In the genomic region with DNA sequence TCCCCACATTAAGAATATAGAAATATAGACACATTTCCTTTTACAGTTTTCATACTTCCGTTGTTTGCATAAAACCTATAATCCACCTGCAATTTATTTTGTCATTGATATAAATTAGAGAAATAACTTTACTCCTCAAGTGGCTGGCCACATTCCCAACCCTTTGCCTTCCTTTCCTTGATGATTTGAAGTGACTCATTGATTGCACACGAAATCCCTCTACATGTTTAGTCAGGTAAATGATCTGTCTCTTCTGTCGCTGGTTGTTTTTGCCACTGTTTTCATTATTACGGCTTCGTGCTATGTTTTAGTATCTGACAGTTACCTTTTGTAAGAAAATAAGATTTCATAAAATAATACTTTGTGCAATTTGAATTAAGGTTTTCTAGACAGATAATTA, we compare ENCODE assay signal across 13 cellular contexts.
DNase-seq lines count a peak whose midpoint lies in the region; ATAC-seq and TF ChIP-seq lines count a peak whose summit lies in the region.
"Had no signal": no experiment of that assay in that cellular context is flagged by ENCODE, and none has a peak within 500 bp of the region (broad histone marks: within the 10 kb centered on the region; RNA-seq: fewer than 3 reads in every experiment).

No MANE protein-coding gene starts in this region.

- H2BK5ac ChIP-seq in IMR-90 (ENCODE audit: low read depth, low read length, poor library complexity, severe bottlenecking) = no peak overlapping the region

- no peak overlapping the region for H4K91ac ChIP-seq in IMR-90 (ENCODE audit: insufficient read depth, low read depth, low read length)

- dilution Hi-C loops in IMR-90 (cut with HindIII; ENCODE audit: low sequenced_read_pairs, unreplicated experiment) = no loop called here

- in situ Hi-C loops in IMR-90 (cut with MboI; ENCODE audit: low sequenced_read_pairs) = no loop called here

- H3K14ac ChIP-seq in IMR-90 (replicated peaks; ENCODE audit: low read depth, low read length) = no peak overlapping the region

- POLR2A ChIA-PET in IMR-90 (lab: Charles Lee; ENCODE audit: unreplicated experiment) = no interaction called here

- TF ChIP-seq CTCF in IMR-90 (conservative IDR thresholded peaks at IDR 0.05; ENCODE audit: low read depth, low read length) = no peak
- TF ChIP-seq CTCF in esophagus squamous epithelium (IDR thresholded peaks at IDR 0.05) = no peak
- no peak for TF ChIP-seq CTCF in vagina (IDR thresholded peaks at IDR 0.05)

- no peak overlapping the region for H4K5ac ChIP-seq in IMR-90 (ENCODE audit: low read depth, low read length)

- H3K56ac ChIP-seq in IMR-90 (ENCODE audit: extremely low read depth, insufficient read depth, low read length) = no peak overlapping the region

- no CpG with 5 or more reads among the region's 5 CpGs for WGBS in IMR-90 (ENCODE audit: extremely low coverage in 2 of 2, insufficient read length in 1 of 2), 2 experiments
- 34 to 37% methylated on average over 5 of the region's 5 CpGs for WGBS in esophagus squamous epithelium, 2 donors

- H3K4me1 ChIP-seq in IMR-90 (ENCODE audit: control insufficient read depth, insufficient read depth, low read length) (no peaks in the 10 kb centered on the region), esophagus squamous epithelium (peaks cover 0 to 46% (median 0%) of the 10 kb centered on the region in 3 donors), vagina (peaks cover 7% of the 10 kb centered on the region)
- H3K4me1 ChIP-seq: Caco-2, Peyer's patch had no signal

- DNase-seq in IMR-90 (peak; percentile 28), astrocyte of the hippocampus (ENCODE audit: low read depth, low spot score) (peak; percentile 38), esophagus squamous epithelium (lab: John Stamatoyannopoulos, UW) (no peak), vagina (ENCODE audit: extremely low spot score in 2 of 2) (no peak), erythroblast (lab: John Stamatoyannopoulos, UW) (no peak)
- DNase-seq: ACHN, Caco-2, H7, NCI-H2171, Peyer's patch, SIG-M5 had no signal

- no peak for TF ChIP-seq RAD21 in IMR-90 (IDR thresholded peaks at IDR 0.05; ENCODE audit: low read length)

- no peak overlapping the region for H2BK120ac ChIP-seq in IMR-90 (ENCODE audit: low read depth, low read length)

- ATAC-seq in IMR-90 (ENCODE audit: low read depth) (no peak), HG03520 (IDR thresholded peaks at IDR 0.05; ENCODE audit: unreplicated experiment) (no peak), HG03432 (IDR thresholded peaks at IDR 0.05; ENCODE audit: unreplicated experiment) (no peak)

- H3K36me3 ChIP-seq in IMR-90 (ENCODE audit: control insufficient read depth, insufficient read depth, low read length) (0 out of 2 replicates have a peak, but pooled peaks cover 1% of the 10 kb centered on the region), esophagus squamous epithelium (no peaks in the 10 kb centered on the region), vagina (no peaks in the 10 kb centered on the region)
- H3K36me3 ChIP-seq: Peyer's patch had no signal

- no peaks in the 10 kb centered on the region for H3K27me3 ChIP-seq in IMR-90 (ENCODE audit: control insufficient read depth, insufficient read depth, low read length)
- H3K27me3 ChIP-seq in esophagus squamous epithelium = no peaks in the 10 kb centered on the region
- H3K27me3 ChIP-seq in vagina = no peaks in the 10 kb centered on the region
- H3K27me3 ChIP-seq: Peyer's patch had no signal

- H3K9ac ChIP-seq in IMR-90 (ENCODE audit: low read depth, low read length) = no peak overlapping the region

- BruUV-seq in IMR-90 (replicated peaks; lab: Mats Ljungman, UMichigan) = no TSS peak

- intact Hi-C loops in IMR-90 (cut with micrococcal nuclease) = no loop called here
- intact Hi-C loops in esophagus squamous epithelium (cut with DNase I) = no loop called here
- intact Hi-C loops in vagina (cut with DNase I) = no loop called here

- no peak overlapping the region for H2BK20ac ChIP-seq in IMR-90 (ENCODE audit: low read depth, low read length)

- no peak overlapping the region for H3K23ac ChIP-seq in IMR-90 (ENCODE audit: low read depth, low read length)

- no peak overlapping the region for H2AFZ ChIP-seq in IMR-90 (replicated peaks; ENCODE audit: low read length, poor library complexity)

- H2AK9ac ChIP-seq in IMR-90 (replicated peaks; ENCODE audit: low read depth, low read length, poor library complexity) = no peak overlapping the region

- no peak overlapping the region for H3K4me2 ChIP-seq in IMR-90 (ENCODE audit: low read depth, low read length)

- peaks cover 0 to 3% of the 10 kb centered on the region in 2 experiments; a peak in 1 of 4 replicates for H3K79me1 ChIP-seq in IMR-90 (ENCODE audit: low read depth in 1 of 2, low read length in 2 of 2)

- H2AK5ac ChIP-seq in IMR-90 (ENCODE audit: low read depth, low read length) = no peak overlapping the region

- no peaks in the 10 kb centered on the region; the same call in 1 of the 2 replicates for H4K20me1 ChIP-seq in IMR-90 (ENCODE audit: insufficient read depth, low read length)

- H3K27ac ChIP-seq in IMR-90 (ENCODE audit: insufficient read depth, low read length) (no peak overlapping the region), esophagus squamous epithelium (peak overlapping the region; percentile 29 to 73 (median 38)), vagina (peak overlapping the region; percentile 16)
- H3K27ac ChIP-seq: Peyer's patch had no signal

- no peak overlapping the region for H3K4ac ChIP-seq in IMR-90 (ENCODE audit: low read depth, low read length)

- no peak overlapping the region for H4K8ac ChIP-seq in IMR-90 (ENCODE audit: low read depth in 2 of 2, low read length in 2 of 2)

- no peaks in the 10 kb centered on the region for H3K9me1 ChIP-seq in IMR-90 (ENCODE audit: insufficient read depth, low read length)

- H2BK15ac ChIP-seq in IMR-90 (ENCODE audit: low read depth, low read length) = no peak overlapping the region

- no peaks in the 10 kb centered on the region for H3K9me3 ChIP-seq in IMR-90 (ENCODE audit: control insufficient read depth, insufficient read depth, low read length)
- H3K9me3 ChIP-seq in esophagus squamous epithelium = no peaks in the 10 kb centered on the region
- no peaks in the 10 kb centered on the region for H3K9me3 ChIP-seq in vagina
- H3K9me3 ChIP-seq: Caco-2, Peyer's patch had no signal

- TF ChIP-seq POLR2A in IMR-90 (IDR thresholded peaks at IDR 0.05; ENCODE audit: low read depth, low read length) = no peak
- no peak for TF ChIP-seq POLR2A in esophagus squamous epithelium (IDR thresholded peaks at IDR 0.05)
- no peak for TF ChIP-seq POLR2A in vagina (IDR thresholded peaks at IDR 0.05)
- TF ChIP-seq POLR2A in erythroblast (IDR thresholded peaks at IDR 0.05; ENCODE audit: low read length) = no peak

- CTCF ChIA-PET in IMR-90 (lab: Yijun Ruan, JAX) = no interaction called here

- no peak overlapping the region for H3K4me3 ChIP-seq in IMR-90 (ENCODE audit: insufficient read depth, low read depth, low read length)
- no peak overlapping the region for H3K4me3 ChIP-seq in esophagus squamous epithelium
- H3K4me3 ChIP-seq in vagina = no peak overlapping the region
- H3K4me3 ChIP-seq: Peyer's patch had no signal

- H3K18ac ChIP-seq in IMR-90 (ENCODE audit: low read depth, low read length) = no peak overlapping the region

TF ChIP-seq in IMR-90, 13 proteins besides CTCF, POLR2A, EP300 and RAD21:
- no peak for TF ChIP-seq MAFK (IDR thresholded peaks at IDR 0.05; ENCODE audit: low read depth, low read length)
TF ChIP-seq in IMR-90: peak in this region for 0.

Comparison
In these comparisons a context has a peak if more than half of its experiments do, and no peak if none do; other contexts are left out.
1. DNase-seq: peak in IMR-90 (single experiment) and astrocyte of the hippocampus (single experiment); none in esophagus squamous epithelium (single experiment), vagina (0 of 2) and erythroblast (0 of 2).